In genomic region chr2:4368907-4369306, GRCh38 we compare ENCODE assay signal across 34 cellular contexts.
"Had no signal": no experiment of that assay in that cellular context is flagged by ENCODE, and none has a peak within 500 bp of the region (broad histone marks: within the 10 kb centered on the region; RNA-seq: fewer than 3 reads in every experiment).

No MANE protein-coding gene starts in this region.

- H3K9me3 ChIP-seq: MG63 had no signal

- H3K9ac ChIP-seq: KMS-11 had no signal

- H3K27me3 ChIP-seq: MG63 had no signal

- H3K27ac ChIP-seq: KMS-11 had no signal

- H3K4me2 ChIP-seq: KMS-11 had no signal

- H3K4me3 ChIP-seq: MG63 had no signal

- H3K36me3 ChIP-seq: MG63 had no signal

- DNase-seq: Karpas-422, Kasumi-1, KG1, MG63, MM.1S, MV-4-11, NCI-H1048, NCI-H1092, NCI-H1092 treated with DMSO at 0.1 percent for 48 hours, NCI-H1105, NCI-H1105 treated with DMSO at 0.1 percent for 48 hours, NCI-H1417, NCI-H1417 treated with DMSO at 0.1 percent for 48 hours, NCI-H1436, NCI-H1436 treated with DMSO at 0.1 percent for 48 hours, NCI-H146, NCI-H1694, NCI-H1694 treated with DMSO at 0.1 percent for 48 hours, NCI-H187, NCI-H187 treated with DMSO at 0.1 percent for 48 hours, NCI-H1930, NCI-H2029, NCI-H2029 treated with DMSO at 0.1 percent for 48 hours, NCI-H2081, NCI-H2081 treated with DMSO at 0.1 percent for 48 hours, NCI-H2107, NCI-H2171, NCI-H2171 treated with DMSO at 0.1 percent for 48 hours, NCI-H2227 treated with DMSO at 0.1 percent for 48 hours, NCI-H226, NCI-H345, NCI-H446, NCI-H446 treated with DMSO at 0.1 percent for 48 hours had no signal
